2 cellular contexts compared by ENCODE assay signal in genomic region chr7:111056371-111056770, GRCh38.
A peak's percentile ranks its signal among the peaks of the same experiment; 100 is the strongest.
TF ChIP-seq lines count a peak whose summit lies in the region.

No MANE protein-coding gene starts in this region.

TF ChIP-seq in HepG2, 621 proteins besides CTCF, POLR2A, EP300 and RAD21:
- TF ChIP-seq, protein P1, sequence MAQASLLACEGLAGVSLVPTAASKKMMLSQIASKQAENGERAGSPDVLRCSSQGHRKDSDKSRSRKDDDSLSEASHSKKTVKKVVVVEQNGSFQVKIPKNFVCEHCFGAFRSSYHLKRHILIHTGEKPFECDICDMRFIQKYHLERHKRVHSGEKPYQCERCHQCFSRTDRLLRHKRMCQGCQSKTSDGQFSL (CRISPR knock-in tag; IDR thresholded peaks at IDR 0.05): no peak
- TF ChIP-seq MAFK (conservative IDR thresholded peaks at IDR 0.05 in 1 of 2, IDR thresholded peaks at IDR 0.05 in 1 of 2; ENCODE audit: low read length in 2 of 2): peak; percentile 92 to 96
- no peak for TF ChIP-seq RXRA (CRISPR knock-in tag; IDR thresholded peaks at IDR 0.05)
- no peak for TF ChIP-seq FUBP1 (CRISPR knock-in tag; IDR thresholded peaks at IDR 0.05; ENCODE audit: borderline replicate concordance)
- TF ChIP-seq, protein P2, sequence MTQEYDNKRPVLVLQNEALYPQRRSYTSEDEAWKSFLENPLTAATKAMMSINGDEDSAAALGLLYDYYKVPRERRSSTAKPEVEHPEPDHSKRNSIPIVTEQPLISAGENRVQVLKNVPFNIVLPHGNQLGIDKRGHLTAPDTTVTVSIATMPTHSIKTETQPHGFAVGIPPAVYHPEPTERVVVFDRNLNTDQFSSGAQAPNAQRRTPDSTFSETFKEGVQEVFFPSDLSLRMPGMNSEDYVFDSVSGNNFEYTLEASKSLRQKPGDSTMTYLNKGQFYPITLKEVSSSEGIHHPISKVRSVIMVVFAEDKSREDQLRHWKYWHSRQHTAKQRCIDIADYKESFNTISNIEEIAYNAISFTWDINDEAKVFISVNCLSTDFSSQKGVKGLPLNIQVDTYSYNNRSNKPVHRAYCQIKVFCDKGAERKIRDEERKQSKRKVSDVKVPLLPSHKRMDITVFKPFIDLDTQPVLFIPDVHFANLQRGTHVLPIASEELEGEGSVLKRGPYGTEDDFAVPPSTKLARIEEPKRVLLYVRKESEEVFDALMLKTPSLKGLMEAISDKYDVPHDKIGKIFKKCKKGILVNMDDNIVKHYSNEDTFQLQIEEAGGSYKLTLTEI (CRISPR knock-in tag; conservative IDR thresholded peaks at IDR 0.05): no peak
- TF ChIP-seq MAFF (IDR thresholded peaks at IDR 0.05; ENCODE audit: low read depth, low read length): peak; percentile 91
- no peak for TF ChIP-seq ZSCAN22 (CRISPR knock-in tag; IDR thresholded peaks at IDR 0.05)
- TF ChIP-seq TRIM24 (CRISPR knock-in tag; IDR thresholded peaks at IDR 0.05): no peak

TF ChIP-seq in GM12878, 131 proteins besides CTCF, POLR2A, EP300 and RAD21:
- no peak for TF ChIP-seq ELK1 (IDR thresholded peaks at IDR 0.05; ENCODE audit: low read depth, low read length)
- TF ChIP-seq, protein P3, sequence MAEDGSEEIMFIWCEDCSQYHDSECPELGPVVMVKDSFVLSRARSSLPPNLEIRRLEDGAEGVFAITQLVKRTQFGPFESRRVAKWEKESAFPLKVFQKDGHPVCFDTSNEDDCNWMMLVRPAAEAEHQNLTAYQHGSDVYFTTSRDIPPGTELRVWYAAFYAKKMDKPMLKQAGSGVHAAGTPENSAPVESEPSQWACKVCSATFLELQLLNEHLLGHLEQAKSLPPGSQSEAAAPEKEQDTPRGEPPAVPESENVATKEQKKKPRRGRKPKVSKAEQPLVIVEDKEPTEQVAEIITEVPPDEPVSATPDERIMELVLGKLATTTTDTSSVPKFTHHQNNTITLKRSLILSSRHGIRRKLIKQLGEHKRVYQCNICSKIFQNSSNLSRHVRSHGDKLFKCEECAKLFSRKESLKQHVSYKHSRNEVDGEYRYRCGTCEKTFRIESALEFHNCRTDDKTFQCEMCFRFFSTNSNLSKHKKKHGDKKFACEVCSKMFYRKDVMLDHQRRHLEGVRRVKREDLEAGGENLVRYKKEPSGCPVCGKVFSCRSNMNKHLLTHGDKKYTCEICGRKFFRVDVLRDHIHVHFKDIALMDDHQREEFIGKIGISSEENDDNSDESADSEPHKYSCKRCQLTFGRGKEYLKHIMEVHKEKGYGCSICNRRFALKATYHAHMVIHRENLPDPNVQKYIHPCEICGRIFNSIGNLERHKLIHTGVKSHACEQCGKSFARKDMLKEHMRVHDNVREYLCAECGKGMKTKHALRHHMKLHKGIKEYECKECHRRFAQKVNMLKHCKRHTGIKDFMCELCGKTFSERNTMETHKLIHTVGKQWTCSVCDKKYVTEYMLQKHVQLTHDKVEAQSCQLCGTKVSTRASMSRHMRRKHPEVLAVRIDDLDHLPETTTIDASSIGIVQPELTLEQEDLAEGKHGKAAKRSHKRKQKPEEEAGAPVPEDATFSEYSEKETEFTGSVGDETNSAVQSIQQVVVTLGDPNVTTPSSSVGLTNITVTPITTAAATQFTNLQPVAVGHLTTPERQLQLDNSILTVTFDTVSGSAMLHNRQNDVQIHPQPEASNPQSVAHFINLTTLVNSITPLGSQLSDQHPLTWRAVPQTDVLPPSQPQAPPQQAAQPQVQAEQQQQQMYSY (CRISPR knock-in tag; IDR thresholded peaks at IDR 0.05): no peak
- TF ChIP-seq BACH1 (IDR thresholded peaks at IDR 0.05; ENCODE audit: borderline replicate concordance): no peak
- no peak for TF ChIP-seq WRNIP1 (IDR thresholded peaks at IDR 0.05; ENCODE audit: borderline replicate concordance, low read depth, low read length)
- TF ChIP-seq SREBF1 (IDR thresholded peaks at IDR 0.05; ENCODE audit: low read length): no peak
- TF ChIP-seq, protein P4, sequence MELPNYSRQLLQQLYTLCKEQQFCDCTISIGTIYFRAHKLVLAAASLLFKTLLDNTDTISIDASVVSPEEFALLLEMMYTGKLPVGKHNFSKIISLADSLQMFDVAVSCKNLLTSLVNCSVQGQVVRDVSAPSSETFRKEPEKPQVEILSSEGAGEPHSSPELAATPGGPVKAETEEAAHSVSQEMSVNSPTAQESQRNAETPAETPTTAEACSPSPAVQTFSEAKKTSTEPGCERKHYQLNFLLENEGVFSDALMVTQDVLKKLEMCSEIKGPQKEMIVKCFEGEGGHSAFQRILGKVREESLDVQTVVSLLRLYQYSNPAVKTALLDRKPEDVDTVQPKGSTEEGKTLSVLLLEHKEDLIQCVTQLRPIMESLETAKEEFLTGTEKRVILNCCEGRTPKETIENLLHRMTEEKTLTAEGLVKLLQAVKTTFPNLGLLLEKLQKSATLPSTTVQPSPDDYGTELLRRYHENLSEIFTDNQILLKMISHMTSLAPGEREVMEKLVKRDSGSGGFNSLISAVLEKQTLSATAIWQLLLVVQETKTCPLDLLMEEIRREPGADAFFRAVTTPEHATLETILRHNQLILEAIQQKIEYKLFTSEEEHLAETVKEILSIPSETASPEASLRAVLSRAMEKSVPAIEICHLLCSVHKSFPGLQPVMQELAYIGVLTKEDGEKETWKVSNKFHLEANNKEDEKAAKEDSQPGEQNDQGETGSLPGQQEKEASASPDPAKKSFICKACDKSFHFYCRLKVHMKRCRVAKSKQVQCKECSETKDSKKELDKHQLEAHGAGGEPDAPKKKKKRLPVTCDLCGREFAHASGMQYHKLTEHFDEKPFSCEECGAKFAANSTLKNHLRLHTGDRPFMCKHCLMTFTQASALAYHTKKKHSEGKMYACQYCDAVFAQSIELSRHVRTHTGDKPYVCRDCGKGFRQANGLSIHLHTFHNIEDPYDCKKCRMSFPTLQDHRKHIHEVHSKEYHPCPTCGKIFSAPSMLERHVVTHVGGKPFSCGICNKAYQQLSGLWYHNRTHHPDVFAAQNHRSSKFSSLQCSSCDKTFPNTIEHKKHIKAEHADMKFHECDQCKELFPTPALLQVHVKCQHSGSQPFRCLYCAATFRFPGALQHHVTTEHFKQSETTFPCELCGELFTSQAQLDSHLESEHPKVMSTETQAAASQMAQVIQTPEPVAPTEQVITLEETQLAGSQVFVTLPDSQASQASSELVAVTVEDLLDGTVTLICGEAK (IDR thresholded peaks at IDR 0.05; ENCODE audit: borderline replicate concordance): no peak
- TF ChIP-seq, protein P5, sequence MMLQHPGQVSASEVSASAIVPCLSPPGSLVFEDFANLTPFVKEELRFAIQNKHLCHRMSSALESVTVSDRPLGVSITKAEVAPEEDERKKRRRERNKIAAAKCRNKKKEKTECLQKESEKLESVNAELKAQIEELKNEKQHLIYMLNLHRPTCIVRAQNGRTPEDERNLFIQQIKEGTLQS (IDR thresholded peaks at IDR 0.05; ENCODE audit: borderline replicate concordance, extremely low read depth, low read depth, low read length): no peak
- TF ChIP-seq EZH2 (IDR thresholded peaks at IDR 0.05; ENCODE audit: borderline replicate concordance, control insufficient read depth, low read depth, low read length): no peak
- TF ChIP-seq HSF1 (IDR thresholded peaks at IDR 0.05; ENCODE audit: low read depth, low read length): no peak
- no peak for TF ChIP-seq ZNF384 (IDR thresholded peaks at IDR 0.05; ENCODE audit: borderline replicate concordance, low read depth, low read length)
- no peak for TF ChIP-seq HDAC6 (IDR thresholded peaks at IDR 0.05; ENCODE audit: unreplicated experiment)
- TF ChIP-seq ZNF592 (IDR thresholded peaks at IDR 0.05): no peak
- no peak for TF ChIP-seq TCF3 (IDR thresholded peaks at IDR 0.05; ENCODE audit: borderline replicate concordance, insufficient read depth, low read depth, low read length)
- TF ChIP-seq ASH2L (IDR thresholded peaks at IDR 0.05; ENCODE audit: borderline replicate concordance, low read depth): no peak
- TF ChIP-seq NKRF (conservative IDR thresholded peaks at IDR 0.05): no peak
- TF ChIP-seq GABPA (IDR thresholded peaks at IDR 0.05; ENCODE audit: low read depth): no peak
- TF ChIP-seq, protein P6, sequence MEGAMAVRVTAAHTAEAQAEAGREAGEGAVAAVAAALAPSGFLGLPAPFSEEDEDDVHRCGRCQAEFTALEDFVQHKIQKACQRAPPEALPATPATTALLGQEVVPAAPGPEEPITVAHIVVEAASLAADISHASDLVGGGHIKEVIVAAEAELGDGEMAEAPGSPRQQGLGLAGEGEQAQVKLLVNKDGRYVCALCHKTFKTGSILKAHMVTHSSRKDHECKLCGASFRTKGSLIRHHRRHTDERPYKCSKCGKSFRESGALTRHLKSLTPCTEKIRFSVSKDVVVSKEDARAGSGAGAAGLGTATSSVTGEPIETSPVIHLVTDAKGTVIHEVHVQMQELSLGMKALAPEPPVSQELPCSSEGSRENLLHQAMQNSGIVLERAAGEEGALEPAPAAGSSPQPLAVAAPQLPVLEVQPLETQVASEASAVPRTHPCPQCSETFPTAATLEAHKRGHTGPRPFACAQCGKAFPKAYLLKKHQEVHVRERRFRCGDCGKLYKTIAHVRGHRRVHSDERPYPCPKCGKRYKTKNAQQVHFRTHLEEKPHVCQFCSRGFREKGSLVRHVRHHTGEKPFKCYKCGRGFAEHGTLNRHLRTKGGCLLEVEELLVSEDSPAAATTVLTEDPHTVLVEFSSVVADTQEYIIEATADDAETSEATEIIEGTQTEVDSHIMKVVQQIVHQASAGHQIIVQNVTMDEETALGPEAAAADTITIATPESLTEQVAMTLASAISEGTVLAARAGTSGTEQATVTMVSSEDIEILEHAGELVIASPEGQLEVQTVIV (IDR thresholded peaks at IDR 0.05; ENCODE audit: borderline replicate concordance, partially characterized antibody): no peak
- TF ChIP-seq MXI1 (IDR thresholded peaks at IDR 0.05; ENCODE audit: low read depth, low read length): no peak
- no peak for TF ChIP-seq BCL3 (IDR thresholded peaks at IDR 0.05; ENCODE audit: borderline replicate concordance, insufficient read depth, low read depth, low read length, poor library complexity, severe bottlenecking)
TF ChIP-seq in GM12878: peak in this region for 0.
